8 cellular contexts compared by ENCODE assay signal in the genomic region with DNA sequence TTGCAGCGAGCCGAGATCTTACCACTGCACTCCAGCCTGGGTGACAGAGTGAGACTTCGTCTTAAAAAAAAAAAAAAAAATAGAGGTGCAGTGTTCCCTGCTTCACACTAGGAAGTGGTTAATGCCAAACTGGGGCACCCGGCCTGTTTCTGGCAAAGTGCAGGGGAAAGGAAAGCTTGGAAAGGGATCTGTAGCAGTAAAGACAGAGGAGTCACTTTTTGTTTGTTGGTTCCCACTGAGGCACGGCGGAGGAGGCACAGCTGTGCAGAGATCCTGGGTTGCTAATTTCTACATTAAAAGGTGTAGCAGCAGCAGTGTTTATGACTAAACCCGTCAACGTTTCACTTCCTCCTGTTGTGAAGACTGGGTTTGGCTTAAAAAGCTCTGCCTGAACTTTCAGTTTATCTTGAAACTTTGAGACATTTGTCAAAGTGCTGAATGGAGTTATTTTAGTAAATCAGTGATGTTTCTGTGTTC.
DNase-seq lines count a peak whose midpoint lies in the region; ATAC-seq, FAIRE-seq and TF ChIP-seq lines count a peak whose summit lies in the region.

No MANE protein-coding gene starts in this region.

- H3K9me3 ChIP-seq in body of pancreas (no peaks in the 10 kb centered on the region), BE2C (no peaks in the 10 kb centered on the region)

- peak; percentile 90 for DNase-seq in RPMI8226
- no peak for DNase-seq in body of pancreas
- peak; percentile 10 for DNase-seq in stimulated activated CD8-positive, alpha-beta memory T cell treated with anti-CD3 and anti-CD28 coated beads, Interleukin-12 subunit alpha, Interleukin-12 subunit beta, amount 100 ng/mL, for 24 hours (ENCODE audit: extremely low read depth)
- no peak for DNase-seq in BE2C
- DNase-seq in HEK293T (ENCODE audit: extremely low spot score), result no peak
- DNase-seq in D721Med (ENCODE audit: insufficient read length, low spot score), result no peak

- H3K27ac ChIP-seq in body of pancreas, result peak overlapping the region in 3 of 4 donors; percentile 19 to 51 (median 46)

- no peak for TF ChIP-seq POLR2A in body of pancreas (IDR thresholded peaks at IDR 0.05)

- CTCF ChIA-PET in HEK293T (lab: Yijun Ruan, JAX), result no interaction called here

- H3K4me3 ChIP-seq in body of pancreas (no peak overlapping the region), BE2C (ENCODE audit: low read depth, low read length) (no peak overlapping the region)

- H3K36me3 ChIP-seq in body of pancreas (replicated peaks in 1 of 2; ENCODE audit: insufficient read depth in 1 of 2, low read depth in 2 of 2), result no peaks in the 10 kb centered on the region
- H3K36me3 ChIP-seq in BE2C, result no peaks in the 10 kb centered on the region

- WGBS in body of pancreas, 2 donors, result 51 to 56% methylated on average over 8 of the region's 8 CpGs

- POLR2A ChIA-PET in HEK293T (lab: Yijun Ruan, JAX), result no interaction called here

- H3K4me1 ChIP-seq in body of pancreas (peaks cover 13% of the 10 kb centered on the region), BE2C (peaks cover 7% of the 10 kb centered on the region)

- ATAC-seq in GM18873 (IDR thresholded peaks at IDR 0.05; ENCODE audit: low FRiP score, unreplicated experiment) (peak; percentile 88), HG02870 (IDR thresholded peaks at IDR 0.05; ENCODE audit: unreplicated experiment) (peak; percentile 96), body of pancreas (peak; percentile 35)

- H3K27me3 ChIP-seq in body of pancreas, result no peaks in the 10 kb centered on the region
- no peaks in the 10 kb centered on the region for H3K27me3 ChIP-seq in BE2C

- intact Hi-C loops in body of pancreas (cut with DNase I), result no loop called here

- no peak for FAIRE-seq in D721Med (lab: Jason Lieb, UNC)

- no peak for TF ChIP-seq CTCF in body of pancreas (IDR thresholded peaks at IDR 0.05)
- no peak for TF ChIP-seq CTCF in BE2C (IDR thresholded peaks at IDR 0.05; ENCODE audit: low read depth, low read length)
- no peak for TF ChIP-seq CTCF in D721Med (IDR thresholded peaks at IDR 0.05; ENCODE audit: insufficient read depth, missing control alignments)

TF ChIP-seq in HEK293T, 16 proteins besides CTCF, POLR2A, EP300 and RAD21:
- TF ChIP-seq ZNF384 (IDR thresholded peaks at IDR 0.05) (no peak), FOXM1 (IDR thresholded peaks at IDR 0.05; ENCODE audit: borderline replicate concordance) (no peak), SP1 (IDR thresholded peaks at IDR 0.05) (no peak), LEF1 (IDR thresholded peaks at IDR 0.05; ENCODE audit: borderline replicate concordance) (no peak), BHLHE40 (IDR thresholded peaks at IDR 0.05; ENCODE audit: borderline replicate concordance) (no peak), FOXA1 (IDR thresholded peaks at IDR 0.05) (no peak)

Comparison
In these comparisons a context has a peak if more than half of its experiments do, and no peak if none do; other contexts are left out.
1. ATAC-seq: peak in every context shown above with its lines; median percentile 96 in HG02870; 88 in GM18873; 35 in body of pancreas.
2. DNase-seq: peak in RPMI8226 (single experiment) and stimulated activated CD8-positive, alpha-beta memory T cell treated with anti-CD3 and anti-CD28 coated beads, Interleukin-12 subunit alpha, Interleukin-12 subunit beta, amount 100 ng/mL, for 24 hours (single experiment); none in body of pancreas (0 of 4), BE2C (single experiment), HEK293T (single experiment) and D721Med (single experiment).